8 cellular contexts compared by ENCODE assay signal in the genomic region with DNA sequence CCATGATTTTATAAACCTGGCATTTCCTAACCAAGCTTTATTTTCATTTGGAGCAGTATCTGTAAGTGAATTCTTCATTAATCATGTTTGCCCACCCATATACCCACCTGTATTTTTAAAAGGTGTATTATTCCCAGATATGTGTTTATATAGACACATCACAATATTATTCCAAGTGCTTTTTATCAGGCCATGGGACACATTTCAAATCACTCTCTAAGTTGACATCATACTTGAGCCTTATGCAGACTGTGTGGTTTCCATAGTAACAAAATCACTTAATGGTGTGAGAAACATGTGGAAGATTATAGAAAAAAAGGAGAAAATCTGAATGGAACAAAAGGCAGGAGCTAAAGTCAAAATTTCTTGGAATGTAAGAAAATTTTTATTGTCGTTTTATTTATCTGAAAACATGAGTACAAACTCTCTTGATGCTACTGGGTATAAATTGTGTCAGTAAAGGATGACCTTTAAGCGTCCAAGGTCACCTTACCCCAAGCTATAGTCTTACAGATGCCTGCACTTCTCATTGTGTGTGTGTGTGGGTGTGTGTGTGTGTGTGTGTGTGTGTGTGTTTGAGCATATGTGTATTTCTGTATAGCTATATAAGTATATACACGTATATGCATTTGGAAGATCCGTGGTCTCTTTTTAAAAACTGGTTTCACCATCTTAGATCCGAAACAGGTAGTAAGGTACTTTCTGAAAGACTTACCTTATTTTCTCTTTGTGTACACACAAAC.
DNase-seq lines count a peak whose midpoint lies in the region; ATAC-seq and TF ChIP-seq lines count a peak whose summit lies in the region.

No MANE protein-coding gene starts in this region.

- no peaks in the 10 kb centered on the region for H3K27me3 Mint-ChIP-seq in activated naive CD4-positive, alpha-beta T cell treated with anti-CD3 and anti-CD28 coated beads, Interleukin-2, amount 50 U/mL, for 24 hours
- no peaks in the 10 kb centered on the region for H3K27me3 Mint-ChIP-seq in GM23338 (ENCODE audit: insufficient read depth, low read depth, poor library complexity)

- H3K9me3 ChIP-seq in upper lobe of left lung = no peaks in the 10 kb centered on the region

- H3K4me1 Mint-ChIP-seq in activated naive CD4-positive, alpha-beta T cell treated with anti-CD3 and anti-CD28 coated beads, Interleukin-2, amount 50 U/mL, for 24 hours = peaks cover 88% of the 10 kb centered on the region
- H3K4me1 Mint-ChIP-seq in GM23338 = peaks cover 13% of the 10 kb centered on the region; the same call in 2 of the 3 replicates

- ATAC-seq in upper lobe of left lung (ENCODE audit: low FRiP score in 2 of 2) = peak in 1 of 2 donors; percentile 57
- no peak for ATAC-seq in HG03135 (IDR thresholded peaks at IDR 0.05; ENCODE audit: unreplicated experiment)
- ATAC-seq in GM23338 = no peak

- H3F3A ChIP-seq in GM23338 (replicated peaks; ENCODE audit: low read depth) = no peaks in the 10 kb centered on the region

- H2AFZ ChIP-seq in GM23338 = no peak overlapping the region

- no peak for TF ChIP-seq CTCF in upper lobe of left lung (IDR thresholded peaks at IDR 0.05)
- TF ChIP-seq CTCF in GM23338 (conservative IDR thresholded peaks at IDR 0.05; ENCODE audit: low read depth in 2 of 2) = no peak

- no peak overlapping the region for H3K4me3 ChIP-seq in upper lobe of left lung
- no peak overlapping the region for H3K4me3 ChIP-seq in GM23338

- TF ChIP-seq EP300 in upper lobe of left lung (IDR thresholded peaks at IDR 0.05) = no peak

- peak overlapping the region; percentile 97 for H3K27ac Mint-ChIP-seq in activated naive CD4-positive, alpha-beta T cell treated with anti-CD3 and anti-CD28 coated beads, Interleukin-2, amount 50 U/mL, for 24 hours
- H3K27ac Mint-ChIP-seq in GM23338 = no peak overlapping the region

- H3K4me1 ChIP-seq in upper lobe of left lung = peaks cover 15 to 19% (median 18%) of the 10 kb centered on the region in 4 donors
- no peaks in the 10 kb centered on the region; the same call in 1 of the 2 replicates for H3K4me1 ChIP-seq in GM23338 (ENCODE audit: insufficient read depth)

- H4K20me1 ChIP-seq in GM23338 (replicated peaks; ENCODE audit: insufficient read depth) = no peaks in the 10 kb centered on the region; the same call in 1 of the 2 replicates

- no peaks in the 10 kb centered on the region for H3K79me2 ChIP-seq in GM23338 (replicated peaks; ENCODE audit: insufficient read depth)

- H3K4me3 Mint-ChIP-seq in activated naive CD4-positive, alpha-beta T cell treated with anti-CD3 and anti-CD28 coated beads, Interleukin-2, amount 50 U/mL, for 24 hours = peak overlapping the region; percentile 69
- H3K4me3 Mint-ChIP-seq in GM23338 = no peak overlapping the region

- H3K9me3 Mint-ChIP-seq in activated naive CD4-positive, alpha-beta T cell treated with anti-CD3 and anti-CD28 coated beads, Interleukin-2, amount 50 U/mL, for 24 hours = peaks cover 4% of the 10 kb centered on the region
- H3K9me3 Mint-ChIP-seq in GM23338 = no peaks in the 10 kb centered on the region

- H3K36me3 ChIP-seq in upper lobe of left lung (no peaks in the 10 kb centered on the region), GM23338 (ENCODE audit: insufficient read depth) (no peaks in the 10 kb centered on the region)

- TF ChIP-seq POLR2A in upper lobe of left lung (IDR thresholded peaks at IDR 0.05) = no peak

- 94% methylated on average over 5 of the region's 5 CpGs for WGBS in upper lobe of left lung, 2 donors

- peak overlapping the region; percentile 68 to 79 (median 72) for H3K27ac ChIP-seq in upper lobe of left lung
- H3K27ac ChIP-seq in GM23338 (ENCODE audit: low read depth) = no peak overlapping the region

- peaks cover 6% of the 10 kb centered on the region for H3K36me3 Mint-ChIP-seq in activated naive CD4-positive, alpha-beta T cell treated with anti-CD3 and anti-CD28 coated beads, Interleukin-2, amount 50 U/mL, for 24 hours
- no peaks in the 10 kb centered on the region for H3K36me3 Mint-ChIP-seq in GM23338 (ENCODE audit: low read depth)

- H3K4me2 ChIP-seq in GM23338 = no peak overlapping the region

- H3K27me3 ChIP-seq in upper lobe of left lung = no peaks in the 10 kb centered on the region
- no peaks in the 10 kb centered on the region for H3K27me3 ChIP-seq in GM23338 (ENCODE audit: insufficient read depth)

- H3K9me2 ChIP-seq in GM23338 (ENCODE audit: insufficient read depth) = peaks cover 7% of the 10 kb centered on the region; the same call in 1 of the 2 replicates

- DNase-seq in activated naive CD4-positive, alpha-beta T cell treated with anti-CD3 and anti-CD28 coated beads, Interleukin-2, amount 50 U/mL, for 16 hours = no peak
- DNase-seq in amniotic epithelial cell (ENCODE audit: low read depth) (peak; percentile 64), kidney glomerular epithelial cell (lab: John Stamatoyannopoulos, UW) (peak; percentile 39), upper lobe of left lung (no peak), GM23338 (ENCODE audit: low spot score) (no peak)
- no peak for DNase-seq in stimulated activated CD4-positive, alpha-beta T cell treated with anti-CD3 and anti-CD28 coated beads, Interleukin-12 subunit alpha, Interleukin-12 subunit beta, amount 100 ng/mL, for 4 hours

TF ChIP-seq in GM23338, 12 proteins besides CTCF, POLR2A, EP300 and RAD21 (continues in another document):
- no peak for TF ChIP-seq ZNF114 (CRISPR knock-in tag; IDR thresholded peaks at IDR 0.05)
- TF ChIP-seq, protein P1, sequence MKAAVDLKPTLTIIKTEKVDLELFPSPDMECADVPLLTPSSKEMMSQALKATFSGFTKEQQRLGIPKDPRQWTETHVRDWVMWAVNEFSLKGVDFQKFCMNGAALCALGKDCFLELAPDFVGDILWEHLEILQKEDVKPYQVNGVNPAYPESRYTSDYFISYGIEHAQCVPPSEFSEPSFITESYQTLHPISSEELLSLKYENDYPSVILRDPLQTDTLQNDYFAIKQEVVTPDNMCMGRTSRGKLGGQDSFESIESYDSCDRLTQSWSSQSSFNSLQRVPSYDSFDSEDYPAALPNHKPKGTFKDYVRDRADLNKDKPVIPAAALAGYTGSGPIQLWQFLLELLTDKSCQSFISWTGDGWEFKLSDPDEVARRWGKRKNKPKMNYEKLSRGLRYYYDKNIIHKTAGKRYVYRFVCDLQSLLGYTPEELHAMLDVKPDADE (IDR thresholded peaks at IDR 0.05) = no peak
- TF ChIP-seq JUNB (IDR thresholded peaks at IDR 0.05; ENCODE audit: unreplicated experiment) = no peak
- TF ChIP-seq, protein P2, sequence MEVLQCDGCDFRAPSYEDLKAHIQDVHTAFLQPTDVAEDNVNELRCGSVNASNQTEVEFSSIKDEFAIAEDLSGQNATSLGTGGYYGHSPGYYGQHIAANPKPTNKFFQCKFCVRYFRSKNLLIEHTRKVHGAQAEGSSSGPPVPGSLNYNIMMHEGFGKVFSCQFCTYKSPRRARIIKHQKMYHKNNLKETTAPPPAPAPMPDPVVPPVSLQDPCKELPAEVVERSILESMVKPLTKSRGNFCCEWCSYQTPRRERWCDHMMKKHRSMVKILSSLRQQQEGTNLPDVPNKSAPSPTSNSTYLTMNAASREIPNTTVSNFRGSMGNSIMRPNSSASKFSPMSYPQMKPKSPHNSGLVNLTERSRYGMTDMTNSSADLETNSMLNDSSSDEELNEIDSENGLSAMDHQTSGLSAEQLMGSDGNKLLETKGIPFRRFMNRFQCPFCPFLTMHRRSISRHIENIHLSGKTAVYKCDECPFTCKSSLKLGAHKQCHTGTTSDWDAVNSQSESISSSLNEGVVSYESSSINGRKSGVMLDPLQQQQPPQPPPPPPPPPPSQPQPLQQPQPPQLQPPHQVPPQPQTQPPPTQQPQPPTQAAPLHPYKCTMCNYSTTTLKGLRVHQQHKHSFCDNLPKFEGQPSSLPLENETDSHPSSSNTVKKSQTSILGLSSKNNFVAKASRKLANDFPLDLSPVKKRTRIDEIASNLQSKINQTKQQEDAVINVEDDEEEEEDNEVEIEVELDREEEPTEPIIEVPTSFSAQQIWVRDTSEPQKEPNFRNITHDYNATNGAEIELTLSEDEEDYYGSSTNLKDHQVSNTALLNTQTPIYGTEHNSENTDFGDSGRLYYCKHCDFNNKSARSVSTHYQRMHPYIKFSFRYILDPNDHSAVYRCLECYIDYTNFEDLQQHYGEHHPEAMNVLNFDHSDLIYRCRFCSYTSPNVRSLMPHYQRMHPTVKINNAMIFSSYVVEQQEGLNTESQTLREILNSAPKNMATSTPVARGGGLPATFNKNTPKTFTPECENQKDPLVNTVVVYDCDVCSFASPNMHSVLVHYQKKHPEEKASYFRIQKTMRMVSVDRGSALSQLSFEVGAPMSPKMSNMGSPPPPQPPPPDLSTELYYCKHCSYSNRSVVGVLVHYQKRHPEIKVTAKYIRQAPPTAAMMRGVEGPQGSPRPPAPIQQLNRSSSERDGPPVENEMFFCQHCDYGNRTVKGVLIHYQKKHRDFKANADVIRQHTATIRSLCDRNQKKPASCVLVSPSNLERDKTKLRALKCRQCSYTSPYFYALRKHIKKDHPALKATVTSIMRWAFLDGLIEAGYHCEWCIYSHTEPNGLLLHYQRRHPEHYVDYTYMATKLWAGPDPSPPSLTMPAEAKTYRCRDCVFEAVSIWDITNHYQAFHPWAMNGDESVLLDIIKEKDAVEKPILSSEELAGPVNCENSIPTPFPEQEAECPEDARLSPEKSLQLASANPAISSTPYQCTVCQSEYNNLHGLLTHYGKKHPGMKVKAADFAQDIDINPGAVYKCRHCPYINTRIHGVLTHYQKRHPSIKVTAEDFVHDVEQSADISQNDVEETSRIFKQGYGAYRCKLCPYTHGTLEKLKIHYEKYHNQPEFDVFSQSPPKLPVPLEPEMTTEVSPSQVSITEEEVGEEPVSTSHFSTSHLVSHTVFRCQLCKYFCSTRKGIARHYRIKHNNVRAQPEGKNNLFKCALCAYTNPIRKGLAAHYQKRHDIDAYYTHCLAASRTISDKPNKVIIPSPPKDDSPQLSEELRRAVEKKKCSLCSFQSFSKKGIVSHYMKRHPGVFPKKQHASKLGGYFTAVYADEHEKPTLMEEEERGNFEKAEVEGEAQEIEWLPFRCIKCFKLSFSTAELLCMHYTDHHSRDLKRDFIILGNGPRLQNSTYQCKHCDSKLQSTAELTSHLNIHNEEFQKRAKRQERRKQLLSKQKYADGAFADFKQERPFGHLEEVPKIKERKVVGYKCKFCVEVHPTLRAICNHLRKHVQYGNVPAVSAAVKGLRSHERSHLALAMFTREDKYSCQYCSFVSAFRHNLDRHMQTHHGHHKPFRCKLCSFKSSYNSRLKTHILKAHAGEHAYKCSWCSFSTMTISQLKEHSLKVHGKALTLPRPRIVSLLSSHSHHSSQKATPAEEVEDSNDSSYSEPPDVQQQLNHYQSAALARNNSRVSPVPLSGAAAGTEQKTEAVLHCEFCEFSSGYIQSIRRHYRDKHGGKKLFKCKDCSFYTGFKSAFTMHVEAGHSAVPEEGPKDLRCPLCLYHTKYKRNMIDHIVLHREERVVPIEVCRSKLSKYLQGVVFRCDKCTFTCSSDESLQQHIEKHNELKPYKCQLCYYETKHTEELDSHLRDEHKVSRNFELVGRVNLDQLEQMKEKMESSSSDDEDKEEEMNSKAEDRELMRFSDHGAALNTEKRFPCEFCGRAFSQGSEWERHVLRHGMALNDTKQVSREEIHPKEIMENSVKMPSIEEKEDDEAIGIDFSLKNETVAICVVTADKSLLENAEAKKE (CRISPR knock-in tag; IDR thresholded peaks at IDR 0.05) = no peak
- TF ChIP-seq EZH2 (IDR thresholded peaks at IDR 0.05; ENCODE audit: low read depth, unreplicated experiment) = no peak
- TF ChIP-seq ZNF331 (CRISPR knock-in tag; IDR thresholded peaks at IDR 0.05; ENCODE audit: low read depth) = no peak

Comparison
In these comparisons a context has a peak if more than half of its experiments do, and no peak if none do; other contexts are left out.
1. DNase-seq: peak in amniotic epithelial cell (single experiment) and kidney glomerular epithelial cell (single experiment); none in activated naive CD4-positive, alpha-beta T cell treated with anti-CD3 and anti-CD28 coated beads, Interleukin-2, amount 50 U/mL, for 16 hours (single experiment), upper lobe of left lung (0 of 2), stimulated activated CD4-positive, alpha-beta T cell treated with anti-CD3 and anti-CD28 coated beads, Interleukin-12 subunit alpha, Interleukin-12 subunit beta, amount 100 ng/mL, for 4 hours (single experiment) and GM23338 (single experiment).